ENCODE assay signal across 25 cellular contexts in genomic region chr14:52464175-52464574, GRCh38.
"Had no signal": no experiment of that assay in that cellular context is flagged by ENCODE, and none has a peak within 500 bp of the region (broad histone marks: within the 10 kb centered on the region; RNA-seq: fewer than 3 reads in every experiment).

No MANE protein-coding gene starts in this region.

- H3K9ac ChIP-seq: neural progenitor cell, parathyroid adenoma had no signal

- H3K9me3 ChIP-seq: ovary, psoas muscle, right lobe of liver, thoracic aorta, thyroid gland had no signal

- ATAC-seq: psoas muscle; right cardiac atrium; stimulated activated effector memory CD8-positive, alpha-beta T cell treated with anti-CD3 and anti-CD28 coated beads, Interleukin-12 subunit alpha, Interleukin-12 subunit beta, amount 100 ng/mL, for 72 hours; stimulated activated naive B cell treated with anti-CD40 and anti-IgM and Interleukin-4, amounts not matched to agents 10 μg/mL and 1 μg/mL and 100 μg/mL, for 72 hours had no signal

- H3K4me1 ChIP-seq: neural progenitor cell, parathyroid adenoma, psoas muscle, sigmoid colon, stomach, thyroid gland, tibial nerve, upper lobe of left lung, vagina had no signal

- H3K36me3 ChIP-seq: neural progenitor cell, ovary, right lobe of liver, thyroid gland had no signal

- H3K27ac ChIP-seq: neural progenitor cell, ovary, parathyroid adenoma, psoas muscle, right lobe of liver, sigmoid colon, stomach, thoracic aorta, thyroid gland, tibial nerve, upper lobe of left lung, vagina had no signal

- H3K4me3 ChIP-seq: neural progenitor cell, ovary, psoas muscle, right lobe of liver, sigmoid colon, stomach, thoracic aorta, thyroid gland, tibial nerve, upper lobe of left lung, vagina had no signal

- H3K27me3 ChIP-seq: neural progenitor cell, right lobe of liver, sigmoid colon, stomach, thyroid gland, tibial nerve, upper lobe of left lung, vagina had no signal

- DNase-seq: occipital lobe; ovary; posterior cingulate gyrus; psoas muscle; right cardiac atrium; right lobe of liver; sigmoid colon; small intestine; stimulated activated CD4-positive, alpha-beta T cell treated with anti-CD3 and anti-CD28 coated beads, Interleukin-15, amount 100 ng/mL, for 24 hours; stimulated activated CD4-positive, alpha-beta T cell treated with anti-CD3 and anti-CD28 coated beads, Interleukin-2, amount 100 ng/mL, for 24 hours; stimulated activated CD4-positive, alpha-beta T cell treated with anti-CD3 and anti-CD28 coated beads, Interleukin-2, amount 100 ng/mL, for 48 hours; stimulated activated CD4-positive, alpha-beta T cell treated with anti-CD3 and anti-CD28 coated beads, Interleukin-4, amount 100 ng/mL, for 24 hours; stimulated activated naive B cell treated with anti-CD40 and anti-IgM and Interleukin-4, amounts not matched to agents 10 μg/mL and 1 μg/mL and 100 μg/mL, for 72 hours; stimulated activated naive CD4-positive, alpha-beta T cell treated with Interleukin-2 at 50 U/mL for 16 hours; stomach; thyroid gland; trophoblast cell; upper lobe of left lung had no signal

- FAIRE-seq: urothelium cell line had no signal
